Comparison of ENCODE assay signal across 1 cellular context in the genomic region with DNA sequence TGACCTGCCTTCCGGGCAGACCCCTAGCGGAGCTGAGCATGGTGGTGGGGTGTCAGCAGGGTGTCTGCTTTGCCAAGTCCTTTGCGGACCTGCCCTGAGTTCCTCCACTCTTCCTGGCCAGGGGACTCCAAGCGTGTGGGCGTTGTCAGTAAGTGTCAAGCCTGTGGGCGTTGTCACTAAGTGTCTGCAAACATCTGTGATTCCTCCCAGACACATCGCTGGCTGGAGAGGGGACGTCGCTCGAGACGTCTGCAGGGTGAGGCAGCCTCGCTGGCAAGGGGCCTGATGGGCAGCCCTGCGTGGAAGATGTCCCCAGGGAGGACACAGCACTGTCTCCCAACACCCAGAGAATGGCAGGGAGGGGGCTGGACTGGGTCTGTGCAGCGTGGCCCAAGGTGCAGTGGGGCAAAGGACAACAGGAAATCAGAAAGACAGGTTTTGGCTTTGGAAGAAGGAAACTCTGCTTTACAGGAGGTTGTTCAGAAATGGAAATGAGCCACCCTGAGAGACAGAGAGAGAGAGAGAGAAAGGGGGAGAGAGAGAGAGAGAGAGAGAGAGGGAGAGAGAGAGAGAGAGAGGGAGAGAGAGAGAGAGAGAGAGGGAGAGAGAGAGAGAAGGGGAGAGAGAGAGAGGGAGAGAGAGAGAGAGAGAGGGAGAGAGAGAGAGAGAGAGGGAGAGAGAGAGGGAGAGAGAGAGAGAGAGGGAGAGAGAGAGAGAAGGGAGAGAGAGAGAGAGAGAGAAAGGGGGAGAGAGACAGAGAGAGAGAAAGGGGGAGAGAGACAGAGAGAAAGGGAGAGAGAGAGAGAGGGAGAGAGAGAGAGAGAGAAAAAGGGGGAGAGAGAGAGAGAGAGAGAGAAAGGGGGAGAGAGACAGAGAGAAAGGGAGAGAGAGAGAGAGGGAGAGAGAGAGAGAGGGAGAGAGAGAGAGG.
TF ChIP-seq lines count a peak whose summit lies in the region.

No MANE protein-coding gene starts in this region.

TF ChIP-seq in HepG2, 621 proteins besides CTCF, POLR2A, EP300 and RAD21:
- TF ChIP-seq, protein P1, sequence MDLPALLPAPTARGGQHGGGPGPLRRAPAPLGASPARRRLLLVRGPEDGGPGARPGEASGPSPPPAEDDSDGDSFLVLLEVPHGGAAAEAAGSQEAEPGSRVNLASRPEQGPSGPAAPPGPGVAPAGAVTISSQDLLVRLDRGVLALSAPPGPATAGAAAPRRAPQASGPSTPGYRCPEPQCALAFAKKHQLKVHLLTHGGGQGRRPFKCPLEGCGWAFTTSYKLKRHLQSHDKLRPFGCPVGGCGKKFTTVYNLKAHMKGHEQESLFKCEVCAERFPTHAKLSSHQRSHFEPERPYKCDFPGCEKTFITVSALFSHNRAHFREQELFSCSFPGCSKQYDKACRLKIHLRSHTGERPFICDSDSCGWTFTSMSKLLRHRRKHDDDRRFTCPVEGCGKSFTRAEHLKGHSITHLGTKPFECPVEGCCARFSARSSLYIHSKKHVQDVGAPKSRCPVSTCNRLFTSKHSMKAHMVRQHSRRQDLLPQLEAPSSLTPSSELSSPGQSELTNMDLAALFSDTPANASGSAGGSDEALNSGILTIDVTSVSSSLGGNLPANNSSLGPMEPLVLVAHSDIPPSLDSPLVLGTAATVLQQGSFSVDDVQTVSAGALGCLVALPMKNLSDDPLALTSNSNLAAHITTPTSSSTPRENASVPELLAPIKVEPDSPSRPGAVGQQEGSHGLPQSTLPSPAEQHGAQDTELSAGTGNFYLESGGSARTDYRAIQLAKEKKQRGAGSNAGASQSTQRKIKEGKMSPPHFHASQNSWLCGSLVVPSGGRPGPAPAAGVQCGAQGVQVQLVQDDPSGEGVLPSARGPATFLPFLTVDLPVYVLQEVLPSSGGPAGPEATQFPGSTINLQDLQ (CRISPR knock-in tag; IDR thresholded peaks at IDR 0.05), result no peak
- TF ChIP-seq ZBTB10 (CRISPR knock-in tag; IDR thresholded peaks at IDR 0.05; ENCODE audit: borderline replicate concordance), result no peak
- no peak for TF ChIP-seq AHDC1 (CRISPR knock-in tag; IDR thresholded peaks at IDR 0.05; ENCODE audit: borderline replicate concordance)
- TF ChIP-seq ZNF501 (CRISPR knock-in tag; IDR thresholded peaks at IDR 0.05), result no peak
- no peak for TF ChIP-seq ZFYVE20 (CRISPR knock-in tag; IDR thresholded peaks at IDR 0.05; ENCODE audit: borderline replicate concordance, low read depth)
- no peak for TF ChIP-seq ZNF333 (CRISPR knock-in tag; IDR thresholded peaks at IDR 0.05; ENCODE audit: borderline replicate concordance)
- no peak for TF ChIP-seq ZNF558 (CRISPR knock-in tag; IDR thresholded peaks at IDR 0.05; ENCODE audit: borderline replicate concordance)
